Comparison of ENCODE assay signal across 1 cellular context in the genomic region with DNA sequence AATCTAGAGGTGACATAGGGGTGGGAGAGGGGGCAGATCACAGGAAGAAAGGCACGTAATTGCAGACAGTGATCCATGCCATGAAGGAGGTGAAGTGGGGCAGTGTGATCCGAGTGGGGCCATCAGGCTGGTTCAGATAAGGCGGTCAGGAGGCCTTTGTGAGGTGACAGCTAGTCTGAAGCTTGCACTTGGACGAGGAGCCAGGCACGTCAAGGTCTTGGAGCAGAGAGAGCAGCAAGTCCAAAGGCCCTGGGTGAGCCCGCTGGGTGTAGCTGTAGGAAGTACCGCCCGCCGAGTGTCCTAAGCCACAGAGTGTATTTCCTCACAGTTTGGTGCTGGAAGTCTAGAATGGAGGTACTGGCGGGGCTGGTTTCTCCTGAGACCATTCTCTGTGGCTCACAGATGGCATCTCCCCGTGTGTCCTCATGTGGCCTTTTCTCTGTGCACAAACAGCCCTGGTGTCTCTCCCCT.
TF ChIP-seq lines count a peak whose summit lies in the region.

No MANE protein-coding gene starts in this region.

TF ChIP-seq in HepG2, 621 proteins besides CTCF, POLR2A, EP300 and RAD21 (continued from another document and continues in another):
- TF ChIP-seq, protein P1, sequence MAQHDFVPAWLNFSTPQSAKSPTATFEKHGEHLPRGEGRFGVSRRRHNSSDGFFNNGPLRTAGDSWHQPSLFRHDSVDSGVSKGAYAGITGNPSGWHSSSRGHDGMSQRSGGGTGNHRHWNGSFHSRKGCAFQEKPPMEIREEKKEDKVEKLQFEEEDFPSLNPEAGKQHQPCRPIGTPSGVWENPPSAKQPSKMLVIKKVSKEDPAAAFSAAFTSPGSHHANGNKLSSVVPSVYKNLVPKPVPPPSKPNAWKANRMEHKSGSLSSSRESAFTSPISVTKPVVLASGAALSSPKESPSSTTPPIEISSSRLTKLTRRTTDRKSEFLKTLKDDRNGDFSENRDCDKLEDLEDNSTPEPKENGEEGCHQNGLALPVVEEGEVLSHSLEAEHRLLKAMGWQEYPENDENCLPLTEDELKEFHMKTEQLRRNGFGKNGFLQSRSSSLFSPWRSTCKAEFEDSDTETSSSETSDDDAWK (CRISPR knock-in tag; IDR thresholded peaks at IDR 0.05) = no peak
- TF ChIP-seq ZNF557 (CRISPR knock-in tag; IDR thresholded peaks at IDR 0.05) = no peak
- no peak for TF ChIP-seq ZNF598 (CRISPR knock-in tag; IDR thresholded peaks at IDR 0.05; ENCODE audit: borderline replicate concordance)
- TF ChIP-seq HNRNPUL1 (IDR thresholded peaks at IDR 0.05; ENCODE audit: low read depth, low read length) = no peak
- TF ChIP-seq, protein P2, sequence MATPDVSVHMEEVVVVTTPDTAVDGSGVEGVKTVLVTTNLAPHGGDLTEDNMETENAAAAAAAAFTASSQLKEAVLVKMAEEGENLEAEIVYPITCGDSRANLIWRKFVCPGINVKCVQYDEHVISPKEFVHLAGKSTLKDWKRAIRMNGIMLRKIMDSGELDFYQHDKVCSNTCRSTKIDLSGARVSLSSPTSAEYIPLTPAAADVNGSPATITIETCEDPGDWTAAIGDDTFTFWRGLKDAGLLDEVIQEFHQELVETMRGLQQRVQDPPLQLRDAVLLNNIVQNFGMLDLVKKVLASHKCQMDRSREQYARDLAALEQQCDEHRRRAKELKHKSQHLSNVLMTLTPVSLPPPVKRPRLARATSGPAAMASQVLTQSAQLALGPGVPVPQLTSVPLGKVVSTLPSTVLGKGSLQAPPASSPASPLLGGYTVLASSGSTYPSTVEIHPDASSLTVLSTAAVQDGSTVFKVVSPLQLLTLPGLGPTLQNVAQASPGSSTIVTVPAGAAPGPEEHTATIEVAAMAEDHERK (CRISPR knock-in tag; IDR thresholded peaks at IDR 0.05; ENCODE audit: low read depth) = no peak
- TF ChIP-seq, protein P3, sequence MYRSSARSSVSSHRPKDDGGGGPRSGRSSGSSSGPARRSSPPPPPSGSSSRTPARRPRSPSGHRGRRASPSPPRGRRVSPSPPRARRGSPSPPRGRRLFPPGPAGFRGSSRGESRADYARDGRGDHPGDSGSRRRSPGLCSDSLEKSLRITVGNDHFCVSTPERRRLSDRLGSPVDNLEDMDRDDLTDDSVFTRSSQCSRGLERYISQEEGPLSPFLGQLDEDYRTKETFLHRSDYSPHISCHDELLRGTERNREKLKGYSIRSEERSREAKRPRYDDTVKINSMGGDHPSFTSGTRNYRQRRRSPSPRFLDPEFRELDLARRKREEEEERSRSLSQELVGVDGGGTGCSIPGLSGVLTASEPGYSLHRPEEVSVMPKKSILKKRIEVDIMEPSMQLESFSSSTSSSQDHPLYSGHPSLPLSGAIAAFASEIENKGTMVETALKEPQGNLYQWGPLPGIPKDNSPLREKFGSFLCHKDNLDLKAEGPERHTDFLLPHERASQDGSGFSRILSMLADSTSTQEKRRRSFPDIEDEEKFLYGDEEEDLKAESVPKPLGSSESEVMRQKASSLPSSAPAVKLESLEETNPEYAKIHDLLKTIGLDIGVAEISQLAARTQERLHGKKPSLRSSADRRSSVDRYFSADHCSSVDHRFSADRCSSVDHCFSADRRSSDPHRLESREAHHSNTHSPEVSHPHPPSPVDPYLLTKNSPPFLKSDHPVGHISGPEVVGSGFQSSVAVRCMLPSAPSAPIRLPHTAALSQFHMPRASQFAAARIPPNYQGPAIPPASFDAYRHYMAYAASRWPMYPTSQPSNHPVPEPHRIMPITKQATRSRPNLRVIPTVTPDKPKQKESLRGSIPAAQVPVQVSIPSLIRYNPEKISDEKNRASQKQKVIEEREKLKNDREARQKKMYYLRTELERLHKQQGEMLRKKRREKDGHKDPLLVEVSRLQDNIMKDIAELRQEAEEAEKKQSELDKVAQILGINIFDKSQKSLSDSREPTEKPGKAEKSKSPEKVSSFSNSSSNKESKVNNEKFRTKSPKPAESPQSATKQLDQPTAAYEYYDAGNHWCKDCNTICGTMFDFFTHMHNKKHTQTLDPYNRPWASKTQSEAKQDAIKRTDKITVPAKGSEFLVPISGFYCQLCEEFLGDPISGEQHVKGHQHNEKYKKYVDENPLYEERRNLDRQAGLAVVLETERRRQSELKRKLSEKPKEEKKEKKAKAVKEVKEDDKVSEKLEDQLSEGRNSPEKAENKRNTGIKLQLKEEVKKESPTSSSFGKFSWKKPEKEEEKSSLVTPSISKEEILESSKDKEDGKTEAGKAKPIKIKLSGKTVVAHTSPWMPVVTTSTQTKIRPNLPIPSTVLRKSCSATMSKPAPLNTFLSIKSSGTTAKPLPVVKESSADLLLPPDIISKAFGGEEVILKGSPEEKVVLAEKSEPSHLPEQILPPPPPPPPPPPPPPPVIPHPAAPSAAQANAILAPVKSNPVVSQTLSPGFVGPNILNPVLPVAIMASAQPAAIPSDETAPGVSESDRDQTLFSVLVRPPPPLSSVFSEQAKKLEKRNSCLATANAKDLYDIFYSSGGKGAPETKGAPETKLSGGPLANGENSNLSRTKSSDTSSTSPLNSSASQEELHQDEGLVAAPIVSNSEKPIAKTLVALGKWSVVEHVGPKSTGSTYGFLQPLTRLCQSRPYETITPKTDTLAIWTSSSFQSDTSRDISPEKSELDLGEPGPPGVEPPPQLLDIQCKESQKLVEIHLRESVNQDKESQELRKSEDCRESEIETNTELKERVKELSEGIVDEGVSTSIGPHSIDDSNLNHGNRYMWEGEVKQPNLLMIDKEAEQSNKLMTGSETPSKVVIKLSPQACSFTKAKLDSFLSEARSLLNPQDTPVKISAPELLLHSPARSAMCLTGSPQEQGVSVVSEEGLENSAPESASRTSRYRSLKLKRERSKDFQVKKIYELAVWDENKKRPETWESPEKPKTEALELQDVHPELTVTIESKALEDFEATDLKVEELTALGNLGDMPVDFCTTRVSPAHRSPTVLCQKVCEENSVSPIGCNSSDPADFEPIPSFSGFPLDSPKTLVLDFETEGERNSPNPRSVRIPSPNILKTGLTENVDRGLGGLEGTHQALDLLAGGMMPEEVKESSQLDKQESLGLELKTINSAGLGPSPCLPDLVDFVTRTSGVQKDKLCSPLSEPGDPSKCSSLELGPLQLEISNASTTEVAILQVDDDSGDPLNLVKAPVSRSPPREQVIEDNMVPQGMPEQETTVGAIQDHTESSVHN (CRISPR knock-in tag; IDR thresholded peaks at IDR 0.05) = no peak
- TF ChIP-seq NCOA2 (CRISPR knock-in tag; IDR thresholded peaks at IDR 0.05) = no peak
- no peak for TF ChIP-seq ADNP (CRISPR knock-in tag; IDR thresholded peaks at IDR 0.05)
- TF ChIP-seq, protein P4, sequence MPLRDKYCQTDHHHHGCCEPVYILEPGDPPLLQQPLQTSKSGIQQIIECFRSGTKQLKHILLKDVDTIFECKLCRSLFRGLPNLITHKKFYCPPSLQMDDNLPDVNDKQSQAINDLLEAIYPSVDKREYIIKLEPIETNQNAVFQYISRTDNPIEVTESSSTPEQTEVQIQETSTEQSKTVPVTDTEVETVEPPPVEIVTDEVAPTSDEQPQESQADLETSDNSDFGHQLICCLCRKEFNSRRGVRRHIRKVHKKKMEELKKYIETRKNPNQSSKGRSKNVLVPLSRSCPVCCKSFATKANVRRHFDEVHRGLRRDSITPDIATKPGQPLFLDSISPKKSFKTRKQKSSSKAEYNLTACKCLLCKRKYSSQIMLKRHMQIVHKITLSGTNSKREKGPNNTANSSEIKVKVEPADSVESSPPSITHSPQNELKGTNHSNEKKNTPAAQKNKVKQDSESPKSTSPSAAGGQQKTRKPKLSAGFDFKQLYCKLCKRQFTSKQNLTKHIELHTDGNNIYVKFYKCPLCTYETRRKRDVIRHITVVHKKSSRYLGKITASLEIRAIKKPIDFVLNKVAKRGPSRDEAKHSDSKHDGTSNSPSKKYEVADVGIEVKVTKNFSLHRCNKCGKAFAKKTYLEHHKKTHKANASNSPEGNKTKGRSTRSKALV (CRISPR knock-in tag; IDR thresholded peaks at IDR 0.05) = no peak
- TF ChIP-seq ZNF761 (CRISPR knock-in tag; conservative IDR thresholded peaks at IDR 0.05) = no peak
- no peak for TF ChIP-seq MBD4 (IDR thresholded peaks at IDR 0.05; ENCODE audit: borderline replicate concordance, low read length)
- TF ChIP-seq ZFX (CRISPR knock-in tag; IDR thresholded peaks at IDR 0.05; ENCODE audit: low read depth) = peak; percentile 71; the same call in 1 of the 2 replicates
- no peak for TF ChIP-seq PREB (CRISPR knock-in tag; IDR thresholded peaks at IDR 0.05)
- TF ChIP-seq ZNF101 (CRISPR knock-in tag; IDR thresholded peaks at IDR 0.05; ENCODE audit: borderline replicate concordance, low read depth) = no peak
- TF ChIP-seq MXD3 (CRISPR knock-in tag; IDR thresholded peaks at IDR 0.05) = no peak
- no peak for TF ChIP-seq KDM1A (CRISPR knock-in tag; IDR thresholded peaks at IDR 0.05)
- no peak for TF ChIP-seq ZNF354B (CRISPR knock-in tag; IDR thresholded peaks at IDR 0.05)
- no peak; the same call in 1 of the 2 replicates for TF ChIP-seq TRAFD1 (CRISPR knock-in tag; IDR thresholded peaks at IDR 0.05; ENCODE audit: borderline replicate concordance)
- TF ChIP-seq TCF7 (IDR thresholded peaks at IDR 0.05; ENCODE audit: low read depth) = no peak
- no peak for TF ChIP-seq ZFP41 (CRISPR knock-in tag; IDR thresholded peaks at IDR 0.05; ENCODE audit: borderline replicate concordance)
- TF ChIP-seq ESRRA (CRISPR knock-in tag; IDR thresholded peaks at IDR 0.05; ENCODE audit: low read depth) = peak; percentile 45; the same call in 1 of the 2 replicates
- TF ChIP-seq MED1 (CRISPR knock-in tag; IDR thresholded peaks at IDR 0.05) = 0 out of 2 replicates have a peak, but pooled peaks have one; percentile 21
- TF ChIP-seq RNF2 (conservative IDR thresholded peaks at IDR 0.05; ENCODE audit: low read depth) = no peak
- no peak; the same call in 1 of the 2 replicates for TF ChIP-seq ERF (CRISPR knock-in tag; IDR thresholded peaks at IDR 0.05)
- peak; percentile 42; the same call in 1 of the 2 replicates for TF ChIP-seq SAFB2 (CRISPR knock-in tag; IDR thresholded peaks at IDR 0.05; ENCODE audit: borderline replicate concordance, low read depth)
- TF ChIP-seq PHF8 (CRISPR knock-in tag; IDR thresholded peaks at IDR 0.05) = peak; percentile 11; the same call in 1 of the 2 replicates
- no peak for TF ChIP-seq PHF5A (CRISPR knock-in tag; IDR thresholded peaks at IDR 0.05; ENCODE audit: low read depth, unreplicated experiment)
- TF ChIP-seq U2AF1 (optimal IDR thresholded peaks at IDR 0.05; ENCODE audit: low read depth, low read length) = no peak
- TF ChIP-seq ZIK1 (CRISPR knock-in tag; IDR thresholded peaks at IDR 0.05; ENCODE audit: borderline replicate concordance, low read depth) = 0 out of 2 replicates have a peak, but pooled peaks have one; percentile 27
- TF ChIP-seq HES4 (CRISPR knock-in tag; IDR thresholded peaks at IDR 0.05; ENCODE audit: borderline replicate concordance) = no peak
- TF ChIP-seq ZNF660 (CRISPR knock-in tag; IDR thresholded peaks at IDR 0.05; ENCODE audit: borderline replicate concordance, low read depth) = no peak
- no peak for TF ChIP-seq REL (CRISPR knock-in tag; conservative IDR thresholded peaks at IDR 0.05)
- no peak for TF ChIP-seq HNF1A (IDR thresholded peaks at IDR 0.05; ENCODE audit: low read depth)
- 0 out of 2 replicates have a peak, but pooled peaks have one; percentile 45 for TF ChIP-seq HNF1A (CRISPR knock-in tag; IDR thresholded peaks at IDR 0.05; ENCODE audit: borderline replicate concordance)
- peak; percentile 42; the same call in 1 of the 2 replicates for TF ChIP-seq RXRB (CRISPR knock-in tag; IDR thresholded peaks at IDR 0.05; ENCODE audit: borderline replicate concordance)
- peak; percentile 34; the same call in 1 of the 2 replicates for TF ChIP-seq ZFY (CRISPR knock-in tag; IDR thresholded peaks at IDR 0.05)
- TF ChIP-seq GZF1 (CRISPR knock-in tag; IDR thresholded peaks at IDR 0.05) = 0 out of 2 replicates have a peak, but pooled peaks have one; percentile 66
